7 cellular contexts compared by ENCODE assay signal in genomic region chr2:70088508-70089219, GRCh38. TPM values are rescaled to one million over a fixed set of nuclear protein-coding genes. Genes with fewer than 3 reads are reported as not detected.
DNase-seq lines count a peak whose midpoint lies in the region; ATAC-seq, FAIRE-seq and TF ChIP-seq lines count a peak whose summit lies in the region.

No MANE protein-coding gene starts in this region.

- peak; percentile 7 for TF ChIP-seq POLR2A in GM19193 (IDR thresholded peaks at IDR 0.05; ENCODE audit: extremely low read depth, insufficient read depth, insufficient read length)

- peaks cover 42% of the 10 kb centered on the region for H3K4me1 Mint-ChIP-seq in neural crest cell

- no peaks in the 10 kb centered on the region for H3K9me3 Mint-ChIP-seq in neural crest cell

- TF ChIP-seq CTCF in coronary artery (IDR thresholded peaks at IDR 0.05): no peak
- no peak for TF ChIP-seq CTCF in neural crest cell (conservative IDR thresholded peaks at IDR 0.05)

- H3K4me3 ChIP-seq in coronary artery: peak overlapping the region; percentile 84

- peak overlapping the region; percentile 99 to 100 for H3K27ac ChIP-seq in coronary artery

- H3K27ac Mint-ChIP-seq in neural crest cell (ENCODE audit: unreplicated experiment): peak overlapping the region; percentile 99

- H3K4me3 Mint-ChIP-seq in neural crest cell: peak overlapping the region; percentile 95

- DNase-seq in NCI-H774 (lab: John Stamatoyannopoulos, UW): peak; percentile 62
- DNase-seq in coronary artery (ENCODE audit: low spot score): no peak
- DNase-seq in neural crest cell (ENCODE audit: low read depth, low spot score): no peak
- no peak for DNase-seq in islet precursor cell
- DNase-seq in HTR-8/SVneo (ENCODE audit: insufficient read length, low spot score): no peak

- H3K36me3 Mint-ChIP-seq in neural crest cell (ENCODE audit: low read depth): peaks cover 23% of the 10 kb centered on the region

- H3K27me3 Mint-ChIP-seq in neural crest cell (ENCODE audit: low read depth): peaks cover 8% of the 10 kb centered on the region

- no peak for ATAC-seq in GM18519 (IDR thresholded peaks at IDR 0.05; ENCODE audit: low FRiP score, unreplicated experiment)

- no peak for FAIRE-seq in HTR-8/SVneo (lab: Jason Lieb, UNC)

RNA-seq across cellular contexts. Expression of gene PCBP1, which starts 1.4 kb away (rescaled TPM):
- 365 and 382 TPM in 2 replicates for total RNA-seq in neural crest cell
